9 cellular contexts compared by ENCODE assay signal in the genomic region with DNA sequence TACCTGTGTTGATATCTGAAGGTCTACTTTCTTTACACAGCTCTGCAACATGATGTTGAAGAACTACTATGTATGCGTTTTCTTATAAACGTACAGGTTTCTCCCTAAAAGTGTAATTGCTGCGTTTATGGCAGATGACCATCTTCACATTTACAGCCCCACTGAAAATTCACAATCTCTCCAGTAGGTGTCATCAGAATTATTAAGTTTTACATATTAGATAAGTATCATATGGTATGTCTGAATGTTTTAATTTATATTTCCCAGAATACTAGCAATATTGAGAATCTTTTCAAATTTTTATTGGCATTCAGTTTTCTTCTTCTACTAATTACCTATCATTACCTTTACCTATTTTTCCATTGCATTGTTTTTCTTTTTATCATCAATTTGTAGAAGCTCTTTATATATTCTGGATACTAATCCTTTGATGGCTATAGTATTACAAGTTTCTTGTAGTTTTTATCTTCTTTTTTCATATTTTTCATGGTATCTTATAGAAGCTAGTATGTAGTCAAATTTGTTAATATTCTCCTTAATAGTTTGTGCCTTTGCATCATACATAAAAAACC.
DNase-seq lines count a peak whose midpoint lies in the region; ATAC-seq, FAIRE-seq and TF ChIP-seq lines count a peak whose summit lies in the region.
"Had no signal": no experiment of that assay in that cellular context is flagged by ENCODE, and none has a peak within 500 bp of the region (broad histone marks: within the 10 kb centered on the region; RNA-seq: fewer than 3 reads in every experiment).

No MANE protein-coding gene starts in this region.

- H3K4me1 ChIP-seq in pancreas, result no peaks in the 10 kb centered on the region

- peak; percentile 84 for FAIRE-seq in pancreas (lab: Jason Lieb, UNC)

- DNase-seq in GM06990 (ENCODE audit: extremely low read depth, insufficient read length), result no peak
- DNase-seq in NB4 (ENCODE audit: low read depth), result peak; percentile 68
- DNase-seq in cerebellar cortex (ENCODE audit: low spot score), result peak; percentile 4
- DNase-seq in pancreas, result no peak
- DNase-seq in activated gamma-delta T cell (lab: John Stamatoyannopoulos, UW), result no peak
- no peak for DNase-seq in OCI-M2 (lab: John Stamatoyannopoulos, UW; ENCODE audit: unreplicated experiment)
- DNase-seq: retina had no signal

- no peak overlapping the region for H3K4me3 ChIP-seq in GM06990 (replicated peaks; ENCODE audit: low read depth, low read length)
- no peak overlapping the region for H3K4me3 ChIP-seq in NB4 (ENCODE audit: low read depth, low read length)
- H3K4me3 ChIP-seq in pancreas, result no peak overlapping the region

- no peaks in the 10 kb centered on the region for H3K9me3 ChIP-seq in pancreas

- ATAC-seq in pancreas, result peak in 3 of 4 donors; percentile 32 to 67 (median 48)
- no peak for ATAC-seq in GM18502 (IDR thresholded peaks at IDR 0.05; ENCODE audit: poor library complexity, unreplicated experiment)
- ATAC-seq in GM18861 (IDR thresholded peaks at IDR 0.05; ENCODE audit: unreplicated experiment), result no peak

- TF ChIP-seq POLR2A in NB4 (IDR thresholded peaks at IDR 0.05; ENCODE audit: extremely low read depth, insufficient read length), result no peak

- no peak overlapping the region for H3K27ac ChIP-seq in pancreas

- H3K27me3 ChIP-seq in GM06990 (replicated peaks; ENCODE audit: control insufficient read depth, insufficient read depth, low read length), result no peaks in the 10 kb centered on the region
- no peaks in the 10 kb centered on the region for H3K27me3 ChIP-seq in pancreas

- TF ChIP-seq CTCF in GM06990 (IDR thresholded peaks at IDR 0.05; ENCODE audit: insufficient read depth, low read length, poor library complexity, severe bottlenecking), result peak; percentile 44
- TF ChIP-seq CTCF in NB4 (IDR thresholded peaks at IDR 0.05; ENCODE audit: low read depth, low read length), result peak; percentile 80
- peak; percentile 24 to 49 (median 46) for TF ChIP-seq CTCF in pancreas (IDR thresholded peaks at IDR 0.05)

- intact Hi-C loops in pancreas (cut with DNase I), result no loop called here

- H3K36me3 ChIP-seq in GM06990 (ENCODE audit: control insufficient read depth, insufficient read depth, low read length) (no peaks in the 10 kb centered on the region), pancreas (no peaks in the 10 kb centered on the region)

- 36 to 47% methylated on average over 3 of the region's 3 CpGs for WGBS in pancreas, 2 donors

Comparison
In these comparisons a context has a peak if more than half of its experiments do, and no peak if none do; other contexts are left out.
1. DNase-seq: peak in NB4 (single experiment) and cerebellar cortex (single experiment); none in GM06990 (single experiment), pancreas (0 of 6), activated gamma-delta T cell (single experiment) and OCI-M2 (single experiment).
2. ATAC-seq: peak in pancreas (3 of 4); none in GM18502 (single experiment) and GM18861 (single experiment).
3. Peak in every context shown above with its lines, with median percentiles within 50 percentile points of each other: CTCF ChIP-seq.